In the genomic region with DNA sequence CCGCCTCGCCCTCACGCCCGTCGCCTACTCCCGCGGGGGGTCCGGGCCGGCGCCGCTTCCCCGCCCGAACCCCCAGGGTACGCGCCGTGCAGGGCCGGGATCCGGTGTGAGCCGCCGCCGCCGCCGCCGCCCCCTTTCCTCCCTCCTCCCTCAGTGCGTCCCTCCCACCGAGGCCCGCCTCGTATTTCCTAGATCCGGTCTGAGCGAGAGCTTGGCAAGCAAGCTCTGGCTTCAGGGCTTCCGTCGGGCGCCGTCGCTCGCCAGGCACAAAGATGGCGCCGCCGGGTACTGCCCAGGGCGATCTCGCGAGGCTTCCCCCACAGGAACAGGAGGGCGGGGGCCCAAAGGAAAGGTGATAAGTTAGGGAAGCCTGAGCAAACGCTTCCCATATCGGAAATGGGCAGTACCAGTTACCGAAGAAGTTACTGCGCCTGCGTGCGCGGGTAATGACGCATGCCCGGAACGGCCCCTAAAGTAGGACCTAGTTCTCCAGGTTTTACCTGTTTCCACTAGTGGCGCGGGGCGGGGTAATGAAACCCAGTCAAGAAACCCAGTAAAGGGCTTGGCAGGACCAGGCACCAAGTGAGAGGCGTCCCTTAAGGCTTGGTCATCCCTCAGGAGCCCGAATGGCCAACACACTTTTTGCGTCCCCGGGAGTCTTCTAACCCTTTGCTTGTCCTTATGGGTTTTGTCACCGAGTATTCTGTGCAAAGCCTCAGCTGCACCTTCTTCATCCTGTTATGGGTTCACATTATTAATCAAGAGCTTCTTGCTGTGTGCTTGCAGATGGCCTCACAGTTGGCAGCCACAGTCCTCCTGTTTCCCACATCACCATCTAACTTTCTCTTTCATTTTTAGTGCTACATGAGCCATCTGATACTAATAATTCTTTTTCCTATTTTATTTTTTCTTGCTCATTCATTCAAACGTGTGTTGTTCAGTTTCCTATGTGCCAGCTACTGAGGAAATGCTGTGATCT, we compare ENCODE assay signal across 8 cellular contexts. TPM values are rescaled to one million over a fixed set of nuclear protein-coding genes. Genes with fewer than 3 reads are reported as not detected.
DNase-seq lines count a peak whose midpoint lies in the region; ATAC-seq, FAIRE-seq and TF ChIP-seq lines count a peak whose summit lies in the region.

A gene with protein sequence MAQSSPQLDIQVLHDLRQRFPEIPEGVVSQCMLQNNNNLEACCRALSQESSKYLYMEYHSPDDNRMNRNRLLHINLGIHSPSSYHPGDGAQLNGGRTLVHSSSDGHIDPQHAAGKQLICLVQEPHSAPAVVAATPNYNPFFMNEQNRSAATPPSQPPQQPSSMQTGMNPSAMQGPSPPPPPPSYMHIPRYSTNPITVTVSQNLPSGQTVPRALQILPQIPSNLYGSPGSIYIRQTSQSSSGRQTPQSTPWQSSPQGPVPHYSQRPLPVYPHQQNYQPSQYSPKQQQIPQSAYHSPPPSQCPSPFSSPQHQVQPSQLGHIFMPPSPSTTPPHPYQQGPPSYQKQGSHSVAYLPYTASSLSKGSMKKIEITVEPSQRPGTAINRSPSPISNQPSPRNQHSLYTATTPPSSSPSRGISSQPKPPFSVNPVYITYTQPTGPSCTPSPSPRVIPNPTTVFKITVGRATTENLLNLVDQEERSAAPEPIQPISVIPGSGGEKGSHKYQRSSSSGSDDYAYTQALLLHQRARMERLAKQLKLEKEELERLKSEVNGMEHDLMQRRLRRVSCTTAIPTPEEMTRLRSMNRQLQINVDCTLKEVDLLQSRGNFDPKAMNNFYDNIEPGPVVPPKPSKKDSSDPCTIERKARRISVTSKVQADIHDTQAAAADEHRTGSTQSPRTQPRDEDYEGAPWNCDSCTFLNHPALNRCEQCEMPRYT (minus strand): TSS at position 108 of the 979 bp plus-strand sequence. CDS start 29,666 bp downstream, outside the sequence.

- H3K4me2 ChIP-seq in OCI-LY1 (ENCODE audit: low read length) = peak within 1 kb of the TSS; percentile 91

- peaks cover 5% of the 10 kb centered on the region for H3K9me3 Mint-ChIP-seq in Calu3 (ENCODE audit: low read depth, unreplicated experiment)

- no peaks in the 10 kb centered on the region for H3F3A ChIP-seq in OCI-LY1 (ENCODE audit: insufficient read depth, low read length)

- FAIRE-seq in endometrium (lab: Jason Lieb, UNC) = peak; percentile 85

- H3K27me3 Mint-ChIP-seq in Calu3 (ENCODE audit: unreplicated experiment) = no peaks in the 10 kb centered on the region

- intact Hi-C loops in Calu3 (cut with micrococcal nuclease; ENCODE audit: unreplicated experiment) = loop anchor here (5.0 kb wide), 1 partner anchor 68 kb away; no protein-coding TSS in a partner anchor

- peaks cover 41% of the 10 kb centered on the region for H3K4me1 Mint-ChIP-seq in Calu3 (ENCODE audit: low read depth, unreplicated experiment)

- H3K27me3 ChIP-seq in HUES64 (ENCODE audit: insufficient read depth, low read length) = no peaks in the 10 kb centered on the region
- H3K27me3 ChIP-seq in OCI-LY1 (ENCODE audit: insufficient read depth, low read length) = no peaks in the 10 kb centered on the region

- peak; percentile 95 for DNase-seq in Calu3
- peak; percentile 91 for DNase-seq in activated CD8-positive, alpha-beta memory T cell treated with anti-CD3 and anti-CD28 coated beads, Interleukin-2, amount 50 U/mL, for 4 hours
- DNase-seq in stimulated activated CD8-positive, alpha-beta memory T cell treated with anti-CD3 and anti-CD28 coated beads, Interleukin-15, amount 100 ng/mL, for 4 hours (ENCODE audit: low read depth in 2 of 2) = peak; percentile 83 to 87

- no peaks in the 10 kb centered on the region for H3K9me2 ChIP-seq in OCI-LY1 (ENCODE audit: low read depth, low read length)

- H2AFZ ChIP-seq in OCI-LY1 (ENCODE audit: low read length) = peak within 1 kb of the TSS; percentile 82

- H3K4me3 ChIP-seq in HUES64 (ENCODE audit: low read length) = peak within 1 kb of the TSS; percentile 73
- peak within 1 kb of the TSS; percentile 93 for H3K4me3 ChIP-seq in OCI-LY1 (ENCODE audit: low read depth, low read length, poor library complexity, severe bottlenecking)
- peak within 1 kb of the TSS; percentile 63 for H3K4me3 ChIP-seq in mesodermal cell (ENCODE audit: extremely low read depth, insufficient read depth, low read length, poor library complexity, severe bottlenecking)

- H3K36me3 ChIP-seq in HUES64 (ENCODE audit: insufficient read depth, low read length) (no peaks in the 10 kb centered on the region), OCI-LY1 (ENCODE audit: insufficient read depth, low read length) (no peaks in the 10 kb centered on the region), mesodermal cell (ENCODE audit: control insufficient read depth, insufficient read depth, low read length) (no peaks in the 10 kb centered on the region)

- TSS peak; percentile 94 for BruUV-seq in Calu3 (replicated peaks; lab: Mats Ljungman, UMichigan)

- H4K20me1 ChIP-seq in OCI-LY1 (ENCODE audit: insufficient read depth, low read length) = no peaks in the 10 kb centered on the region

- H3K4me1 ChIP-seq in HUES64 (ENCODE audit: insufficient read depth, low read length) = 0 out of 2 replicates have a peak, but pooled peaks cover 4% of the 10 kb centered on the region
- H3K4me1 ChIP-seq in OCI-LY1 (ENCODE audit: insufficient read depth, low read length, severe bottlenecking) = peaks cover 19% of the 10 kb centered on the region
- no peaks in the 10 kb centered on the region for H3K4me1 ChIP-seq in mesodermal cell (ENCODE audit: control insufficient read depth, insufficient read depth, low read length, poor library complexity, severe bottlenecking)

- peak within 1 kb of the TSS; percentile 89 for H3K4me3 Mint-ChIP-seq in Calu3 (ENCODE audit: low read depth, unreplicated experiment)

- H3K9me3 ChIP-seq in HUES64 (ENCODE audit: insufficient read depth, low read depth, low read length) = no peaks in the 10 kb centered on the region
- no peaks in the 10 kb centered on the region for H3K9me3 ChIP-seq in OCI-LY1 (ENCODE audit: low read length)
- H3K9me3 ChIP-seq in mesodermal cell (ENCODE audit: control insufficient read depth, low read length) = no peaks in the 10 kb centered on the region

- peak; percentile 83 for ATAC-seq in GM21447 (IDR thresholded peaks at IDR 0.05; ENCODE audit: unreplicated experiment)

- H3K9ac ChIP-seq in HUES64 (ENCODE audit: low read depth, low read length) (peak within 1 kb of the TSS; percentile 70), OCI-LY1 (ENCODE audit: low read length) (peak within 1 kb of the TSS; percentile 83)

- 2% methylated on average over 61 of the region's 62 CpGs for WGBS in HUES64
- WGBS in mesodermal cell (ENCODE audit: insufficient coverage in 2 of 2), 2 experiments = 1% methylated on average over 13 to 25 of the region's 62 CpGs

- H3K27ac ChIP-seq in HUES64 (ENCODE audit: low read depth, low read length) = peak within 1 kb of the TSS; percentile 46; the same call in 1 of the 2 replicates
- H3K27ac ChIP-seq in OCI-LY1 (ENCODE audit: low read depth, low read length, poor library complexity, severe bottlenecking) = peak within 1 kb of the TSS; percentile 62
- H3K27ac ChIP-seq in mesodermal cell (ENCODE audit: low read depth, low read length, severe bottlenecking) = peak within 1 kb of the TSS; percentile 67

- TF ChIP-seq CTCF in Calu3 (IDR thresholded peaks at IDR 0.05; ENCODE audit: unreplicated experiment) = no peak
- TF ChIP-seq CTCF in OCI-LY1 (IDR thresholded peaks at IDR 0.05; ENCODE audit: low read length) = no peak

- CTCF ChIA-PET in Calu3 (lab: Charles Lee) = no interaction called here

- 0 out of 2 replicates have a peak, but pooled peaks cover 14% of the 10 kb centered on the region for H3K79me2 ChIP-seq in OCI-LY1 (ENCODE audit: insufficient read depth, low read length)

- H3K36me3 Mint-ChIP-seq in Calu3 (ENCODE audit: insufficient read depth, unreplicated experiment) = peaks cover 31% of the 10 kb centered on the region

- peak within 1 kb of the TSS; percentile 86 for H3K27ac Mint-ChIP-seq in Calu3 (ENCODE audit: unreplicated experiment)

RNA-seq across cellular contexts. Expression of the gene that starts here (rescaled TPM):
- 30.9 and 32.9 TPM in 2 replicates for total RNA-seq in Calu3 (2022)
- polyA plus RNA-seq in HUES64 (2013, experiment 1 of 2) = 14.1 TPM
- 13.8 TPM for polyA plus RNA-seq in HUES64 (2013, experiment 2 of 2)
- 16.4 TPM for polyA plus RNA-seq in mesodermal cell (2013, experiment 1 of 2)
- polyA plus RNA-seq in mesodermal cell (2013, experiment 2 of 2) = 13.1 TPM

Comparison
In these comparisons a context has a peak if more than half of its experiments do, and no peak if none do; other contexts are left out.
1. Peak in every context shown above with its lines: DNase-seq, ATAC-seq, H3K4me3 ChIP-seq and H3K27ac ChIP-seq.